ENCODE assay signal across 15 cellular contexts in genomic region chrX:149551245-149551938, GRCh38. TPM values are rescaled to one million over a fixed set of nuclear protein-coding genes. Genes with fewer than 3 reads are reported as not detected.
DNase-seq lines count a peak whose midpoint lies in the region; ATAC-seq and FAIRE-seq lines count a peak whose summit lies in the region.
"Not testable (repeated sequence)": the region's sequence is repeated elsewhere in the genome, so short reads cannot be mapped to it uniquely, and the experiment has no call there.
"Had no signal": no experiment of that assay in that cellular context is flagged by ENCODE, and none has a peak within 500 bp of the region (broad histone marks: within the 10 kb centered on the region; RNA-seq: fewer than 3 reads in every experiment).

No MANE protein-coding gene starts in this region.

- H3K4me1 ChIP-seq in small intestine (ENCODE audit: control insufficient read depth in 2 of 2, insufficient read depth in 1 of 2, low read depth in 1 of 2, low read length in 1 of 2) = not testable (repeated sequence)

- not testable (repeated sequence) for H3K36me3 ChIP-seq in small intestine (ENCODE audit: control insufficient read depth in 2 of 2, insufficient read depth in 2 of 2, low read length in 2 of 2)

- not testable (repeated sequence) for H3K4me1 Mint-ChIP-seq in activated CD4-positive, alpha-beta T cell treated with anti-CD3 and anti-CD28 coated beads for 36 hours; activated naive CD8-positive, alpha-beta T cell treated with anti-CD3 and anti-CD28 coated beads, Interleukin-2, amount 50 U/mL, for 24 hours

- POLR2A ChIA-PET in activated CD4-positive, alpha-beta T cell treated with anti-CD3 and anti-CD28 coated beads for 36 hours (lab: Charles Lee) = not testable (repeated sequence)

- H3K36me3 Mint-ChIP-seq in activated CD4-positive, alpha-beta T cell treated with anti-CD3 and anti-CD28 coated beads for 36 hours (ENCODE audit: low read depth); activated naive CD8-positive, alpha-beta T cell treated with anti-CD3 and anti-CD28 coated beads, Interleukin-2, amount 50 U/mL, for 24 hours (ENCODE audit: low read depth): not testable (repeated sequence)

- DNase-seq in GM18507 (ENCODE audit: extremely low spot score, insufficient read length, low read depth); activated CD4-positive, alpha-beta T cell treated with anti-CD3 and anti-CD28 coated beads for 36 hours; activated naive CD8-positive, alpha-beta T cell treated with anti-CD3 and anti-CD28 coated beads, Interleukin-2, amount 50 U/mL, for 24 hours; small intestine: not testable (repeated sequence)

- CTCF ChIA-PET in activated CD4-positive, alpha-beta T cell treated with anti-CD3 and anti-CD28 coated beads for 36 hours (lab: Charles Lee) = not testable (repeated sequence)

- H3K27ac Mint-ChIP-seq in activated CD4-positive, alpha-beta T cell treated with anti-CD3 and anti-CD28 coated beads for 36 hours; activated naive CD8-positive, alpha-beta T cell treated with anti-CD3 and anti-CD28 coated beads, Interleukin-2, amount 50 U/mL, for 24 hours: not testable (repeated sequence)

- ATAC-seq in GM21367 (IDR thresholded peaks at IDR 0.05; ENCODE audit: unreplicated experiment) = peak; percentile 53
- ATAC-seq in HG02642 (IDR thresholded peaks at IDR 0.05; ENCODE audit: poor library complexity, unreplicated experiment) = peak; percentile 58
- peak; percentile 42 for ATAC-seq in HG03354 (IDR thresholded peaks at IDR 0.05; ENCODE audit: poor library complexity, severe bottlenecking, unreplicated experiment)
- peak; percentile 75 for ATAC-seq in activated CD4-positive, alpha-beta T cell treated with anti-CD3 and anti-CD28 coated beads for 36 hours
- peak; percentile 63 for ATAC-seq in activated naive CD8-positive, alpha-beta T cell treated with anti-CD3 and anti-CD28 coated beads, Interleukin-2, amount 50 U/mL, for 24 hours

- H3K27me3 ChIP-seq in small intestine (ENCODE audit: control insufficient read depth in 2 of 2, insufficient read depth in 2 of 2, low read length in 2 of 2) = not testable (repeated sequence)

- not testable (repeated sequence) for H3K4me3 Mint-ChIP-seq in activated CD4-positive, alpha-beta T cell treated with anti-CD3 and anti-CD28 coated beads for 36 hours; activated naive CD8-positive, alpha-beta T cell treated with anti-CD3 and anti-CD28 coated beads, Interleukin-2, amount 50 U/mL, for 24 hours

- H3K27me3 Mint-ChIP-seq in activated CD4-positive, alpha-beta T cell treated with anti-CD3 and anti-CD28 coated beads for 36 hours; activated naive CD8-positive, alpha-beta T cell treated with anti-CD3 and anti-CD28 coated beads, Interleukin-2, amount 50 U/mL, for 24 hours: not testable (repeated sequence)

- not testable (repeated sequence) for H3K27ac ChIP-seq in small intestine (ENCODE audit: low read depth in 1 of 2, low read length in 1 of 2)

- peak; percentile 88 for FAIRE-seq in GM18507 (lab: Jason Lieb, UNC)
- FAIRE-seq in small intestine (lab: Jason Lieb, UNC) = peak; percentile 78

- not testable (repeated sequence) for H3K9me3 ChIP-seq in small intestine (ENCODE audit: control insufficient read depth, low read depth)

- not testable (repeated sequence) for H3K9me3 Mint-ChIP-seq in activated CD4-positive, alpha-beta T cell treated with anti-CD3 and anti-CD28 coated beads for 36 hours (ENCODE audit: low read depth); activated naive CD8-positive, alpha-beta T cell treated with anti-CD3 and anti-CD28 coated beads, Interleukin-2, amount 50 U/mL, for 24 hours

- no CpG with 5 or more reads among the region's 4 CpGs for WGBS in small intestine, 3 donors

- intact Hi-C loops in activated CD4-positive, alpha-beta T cell treated with anti-CD3 and anti-CD28 coated beads for 36 hours (cut with DNase I, micrococcal nuclease) = not testable (repeated sequence)

- H3K4me3 ChIP-seq in small intestine (ENCODE audit: low read depth in 1 of 2, low read length in 2 of 2) = not testable (repeated sequence)

RNA-seq across cellular contexts. Expression of gene HSFX3, which starts 1.7 kb away (rescaled TPM):
- not detected for total RNA-seq in activated CD4-positive, alpha-beta T cell treated with anti-CD3 and anti-CD28 coated beads for 36 hours
- not detected for polyA plus RNA-seq in small intestine
- total RNA-seq: Calu3; CD8-positive, alpha-beta memory T cell; G401; GM23248; H9; HFFc6; M059J; PC-9 had no signal
- polyA plus RNA-seq: CD8-positive, alpha-beta memory T cell; GM23248 had no signal

RNA-seq across cellular contexts. Expression of gene EOLA1, which starts 10.6 kb away (rescaled TPM):
- 10 to 100 TPM; 29.4 to 37.4 TPM for total RNA-seq in activated CD4-positive, alpha-beta T cell treated with anti-CD3 and anti-CD28 coated beads for 36 hours
- polyA plus RNA-seq in small intestine = 10 to 100 TPM; 21.5 to 30.6 (median 28.9) TPM

RNA-seq across cellular contexts. Expression of gene MAGEA9B, which starts 35.9 kb away (rescaled TPM):
- not detected for total RNA-seq in activated CD4-positive, alpha-beta T cell treated with anti-CD3 and anti-CD28 coated beads for 36 hours
- polyA plus RNA-seq in small intestine = not detected
- total RNA-seq: Calu3; CD8-positive, alpha-beta memory T cell; G401; GM23248; H9; HFFc6; PC-9 had no signal
- polyA plus RNA-seq: CD8-positive, alpha-beta memory T cell; GM23248 had no signal

RNA-seq across cellular contexts. Expression of gene HSFX2, which starts 43.7 kb away (rescaled TPM):
- not detected for total RNA-seq in activated CD4-positive, alpha-beta T cell treated with anti-CD3 and anti-CD28 coated beads for 36 hours
- 1 to 10 TPM in 1 of 3 donors, under 1 TPM in 1, not detected in 1; 0.49 to 1.6 TPM for polyA plus RNA-seq in small intestine
- total RNA-seq: G401, H9 had no signal
- polyA plus RNA-seq: CD8-positive, alpha-beta memory T cell; GM23248 had no signal

RNA-seq across cellular contexts. Expression of gene IDS, which starts 46.3 kb away (rescaled TPM):
- total RNA-seq in activated CD4-positive, alpha-beta T cell treated with anti-CD3 and anti-CD28 coated beads for 36 hours = 10 to 100 TPM; 52.6 to 64.3 TPM
- polyA plus RNA-seq in small intestine = 10 to 100 TPM; 21.7 to 41.1 (median 31.3) TPM
